8 cellular contexts compared by ENCODE assay signal in genomic region chr6:30541515-30542403, GRCh38.
DNase-seq lines count a peak whose midpoint lies in the region; ATAC-seq and TF ChIP-seq lines count a peak whose summit lies in the region.

No MANE protein-coding gene starts in this region.

- H3K9me3 ChIP-seq in RWPE2 (ENCODE audit: severe bottlenecking): no peaks in the 10 kb centered on the region

- peak overlapping the region; percentile 60 to 71 (median 63) for H3K4me3 Mint-ChIP-seq in nephron

- H3K4me1 Mint-ChIP-seq in nephron: peaks cover 11% of the 10 kb centered on the region

- H3K27me3 ChIP-seq in RWPE2 (ENCODE audit: insufficient read depth, poor library complexity, severe bottlenecking): no peaks in the 10 kb centered on the region

- H3K36me3 ChIP-seq in RWPE2 (ENCODE audit: low read depth): peaks cover 7% of the 10 kb centered on the region; the same call in 1 of the 2 replicates

- ATAC-seq in RWPE2 (ENCODE audit: low read depth) (peak; percentile 46), HG03460 (IDR thresholded peaks at IDR 0.05; ENCODE audit: unreplicated experiment) (no peak)

- H3K27ac ChIP-seq in RWPE2 (ENCODE audit: poor library complexity, severe bottlenecking): no peak overlapping the region

- H3K4me3 ChIP-seq in RWPE2 (ENCODE audit: severe bottlenecking): no peak overlapping the region
- H3K4me3 ChIP-seq in fibroblast of pulmonary artery (replicated peaks; ENCODE audit: low read depth, low read length): peak overlapping the region; percentile 43

- H3K4me1 ChIP-seq in RWPE2 (ENCODE audit: insufficient read depth, poor library complexity, severe bottlenecking): no peaks in the 10 kb centered on the region

- TF ChIP-seq CTCF in GM12873 (IDR thresholded peaks at IDR 0.05; ENCODE audit: insufficient read depth, low read depth, low read length, missing control alignments) (peak; percentile 98), RWPE2 (IDR thresholded peaks at IDR 0.05; ENCODE audit: poor library complexity, severe bottlenecking) (peak; percentile 98), fibroblast of pulmonary artery (IDR thresholded peaks at IDR 0.05; ENCODE audit: low read length, missing control alignments) (peak; percentile 100), nephron (IDR thresholded peaks at IDR 0.05; ENCODE audit: unreplicated experiment in 3 of 3) (peak; percentile 98 to 100 (median 99))

- peaks cover 15% of the 10 kb centered on the region for H3K27me3 Mint-ChIP-seq in nephron (ENCODE audit: low read depth)

- peak; percentile 89 for DNase-seq in LoVo (ENCODE audit: low spot score)
- no peak for DNase-seq in RWPE2 (ENCODE audit: low spot score)
- DNase-seq in activated T-helper 9 cell treated with anti-CD3 and anti-CD28 coated beads, Interleukin-2, amount 50 U/mL, for 16 hours (ENCODE audit: low read depth): peak; percentile 67
- peak; percentile 94 for DNase-seq in fibroblast of pulmonary artery (ENCODE audit: low read depth)
- DNase-seq in stimulated activated naive CD4-positive, alpha-beta T cell (lab: John Stamatoyannopoulos, UW): peak; percentile 67 to 85 (median 72)

- H3K27ac Mint-ChIP-seq in nephron: no peak overlapping the region

- peaks cover 2% of the 10 kb centered on the region for H3K36me3 Mint-ChIP-seq in nephron (ENCODE audit: low read depth)

- no peaks in the 10 kb centered on the region for H3K9me3 Mint-ChIP-seq in nephron
